In genomic region chr22:28442264-28442950, GRCh38 we compare ENCODE assay signal across 8 cellular contexts.
DNase-seq lines count a peak whose midpoint lies in the region; ATAC-seq and TF ChIP-seq lines count a peak whose summit lies in the region.

No MANE protein-coding gene starts in this region.

- ATAC-seq in HG03280 (IDR thresholded peaks at IDR 0.05; ENCODE audit: unreplicated experiment): no peak

- TF ChIP-seq CTCF in GM12872 (IDR thresholded peaks at IDR 0.05; ENCODE audit: insufficient read depth, low read depth, low read length): peak; percentile 85

- H3K4me1 ChIP-seq in endocrine pancreas (ENCODE audit: control insufficient read depth, insufficient read depth, low read length): peaks cover 10% of the 10 kb centered on the region

- H3K27me3 ChIP-seq in endocrine pancreas (ENCODE audit: control insufficient read depth, insufficient read depth, low read length): no peaks in the 10 kb centered on the region

- DNase-seq in NCI-H2227 (lab: John Stamatoyannopoulos, UW; ENCODE audit: unreplicated experiment) (peak; percentile 64), medulla oblongata (ENCODE audit: extremely low spot score) (peak; percentile 90), NCI-H1436 treated with DMSO at 0.1 percent for 48 hours (lab: John Stamatoyannopoulos, UW) (no peak)
- DNase-seq in activated CD8-positive, alpha-beta memory T cell treated with anti-CD3 and anti-CD28 coated beads, Interleukin-2, amount 50 U/mL, for 1 hour (ENCODE audit: extremely low read depth): peak; percentile 13
- peak in 2 of 3 donors; percentile 24 to 45 for DNase-seq in stimulated activated CD4-positive, alpha-beta T cell treated with anti-CD3 and anti-CD28 coated beads, TNF-alpha, amount 100 ng/mL, for 1 hour (ENCODE audit: low read depth in 3 of 3, low spot score in 1 of 3)

- H3K36me3 ChIP-seq in endocrine pancreas (ENCODE audit: control insufficient read depth, insufficient read depth, low read length): no peaks in the 10 kb centered on the region

- H3K9ac ChIP-seq in endocrine pancreas (ENCODE audit: control insufficient read depth, insufficient read depth, low read length): peak overlapping the region; percentile 60

- no peaks in the 10 kb centered on the region for H3K9me3 ChIP-seq in endocrine pancreas (ENCODE audit: control insufficient read depth, low read length)

- H3K4me3 ChIP-seq in endocrine pancreas (ENCODE audit: control insufficient read depth, insufficient read depth, low read length): peak overlapping the region; percentile 70
